In the genomic region with DNA sequence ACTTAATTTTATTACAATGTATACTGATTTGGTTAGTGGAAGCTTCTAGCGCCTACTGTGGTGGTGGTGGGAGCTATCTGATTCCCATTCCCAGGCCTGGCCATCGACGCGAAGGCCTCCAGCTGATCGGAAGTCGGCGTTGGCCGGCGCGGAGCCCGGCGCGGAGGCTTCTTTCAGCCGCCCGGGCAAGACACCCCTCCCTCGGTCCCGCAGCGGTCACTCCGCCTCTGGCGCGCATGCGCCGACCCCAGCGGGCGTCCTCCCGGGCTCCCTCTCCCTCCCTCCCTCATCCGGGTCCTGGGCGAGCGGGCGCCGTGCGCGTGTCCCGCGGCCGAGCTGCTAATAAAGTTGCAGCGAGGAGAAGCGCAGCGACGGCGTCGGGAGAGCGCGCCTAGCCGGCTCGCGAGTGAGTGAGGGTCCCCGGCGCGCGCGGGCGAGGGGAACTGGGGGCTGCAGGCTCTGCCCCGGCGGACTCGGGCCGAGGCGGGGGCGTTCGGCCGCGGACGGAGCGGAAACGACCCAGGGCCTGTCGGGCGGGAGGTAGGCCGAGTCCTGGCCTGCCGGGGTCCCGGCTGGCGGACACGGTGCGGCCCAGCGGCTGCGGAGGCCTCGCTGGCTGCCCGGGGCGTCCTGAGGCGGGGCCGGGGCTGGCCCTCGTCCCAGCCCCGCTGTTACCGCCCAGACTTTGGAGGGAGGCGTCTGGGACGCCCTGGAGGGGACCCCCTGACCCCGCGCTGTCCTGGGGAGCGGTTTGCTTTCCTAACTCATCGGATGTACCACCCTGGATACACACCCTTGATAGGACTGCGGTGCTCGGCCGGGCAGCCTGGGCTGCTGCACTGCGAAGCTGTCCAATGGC, we compare ENCODE assay signal across 2 cellular contexts.
A peak's percentile ranks its signal among the peaks of the same experiment; 100 is the strongest.
TF ChIP-seq lines count a peak whose summit lies in the region.

A gene (plus strand): TSS at position 289 of the 859 bp plus-strand sequence. CDS start 20,916 bp downstream, outside the sequence.

TF ChIP-seq in IMR-90, 13 proteins besides CTCF, POLR2A, EP300 and RAD21 (continued from another document):
- TF ChIP-seq FOS (IDR thresholded peaks at IDR 0.05; ENCODE audit: low read depth, low read length) (no peak), RCOR1 (IDR thresholded peaks at IDR 0.05; ENCODE audit: insufficient replicate concordance, low read length) (no peak), CEBPB (IDR thresholded peaks at IDR 0.05; ENCODE audit: low read depth, low read length) (no peak), MXI1 (IDR thresholded peaks at IDR 0.05; ENCODE audit: borderline replicate concordance, low read depth, low read length) (peak; percentile 85), NFE2L2 (IDR thresholded peaks at IDR 0.05; ENCODE audit: low read depth, low read length) (no peak), SMC3 (IDR thresholded peaks at IDR 0.05; ENCODE audit: low read depth, low read length) (no peak), MAZ (IDR thresholded peaks at IDR 0.05; ENCODE audit: borderline replicate concordance, low read depth, low read length) (peak; percentile 99)

TF ChIP-seq in PFSK-1, 5 proteins besides CTCF, POLR2A, EP300 and RAD21 (continued from another document):
- TF ChIP-seq, protein P1, sequence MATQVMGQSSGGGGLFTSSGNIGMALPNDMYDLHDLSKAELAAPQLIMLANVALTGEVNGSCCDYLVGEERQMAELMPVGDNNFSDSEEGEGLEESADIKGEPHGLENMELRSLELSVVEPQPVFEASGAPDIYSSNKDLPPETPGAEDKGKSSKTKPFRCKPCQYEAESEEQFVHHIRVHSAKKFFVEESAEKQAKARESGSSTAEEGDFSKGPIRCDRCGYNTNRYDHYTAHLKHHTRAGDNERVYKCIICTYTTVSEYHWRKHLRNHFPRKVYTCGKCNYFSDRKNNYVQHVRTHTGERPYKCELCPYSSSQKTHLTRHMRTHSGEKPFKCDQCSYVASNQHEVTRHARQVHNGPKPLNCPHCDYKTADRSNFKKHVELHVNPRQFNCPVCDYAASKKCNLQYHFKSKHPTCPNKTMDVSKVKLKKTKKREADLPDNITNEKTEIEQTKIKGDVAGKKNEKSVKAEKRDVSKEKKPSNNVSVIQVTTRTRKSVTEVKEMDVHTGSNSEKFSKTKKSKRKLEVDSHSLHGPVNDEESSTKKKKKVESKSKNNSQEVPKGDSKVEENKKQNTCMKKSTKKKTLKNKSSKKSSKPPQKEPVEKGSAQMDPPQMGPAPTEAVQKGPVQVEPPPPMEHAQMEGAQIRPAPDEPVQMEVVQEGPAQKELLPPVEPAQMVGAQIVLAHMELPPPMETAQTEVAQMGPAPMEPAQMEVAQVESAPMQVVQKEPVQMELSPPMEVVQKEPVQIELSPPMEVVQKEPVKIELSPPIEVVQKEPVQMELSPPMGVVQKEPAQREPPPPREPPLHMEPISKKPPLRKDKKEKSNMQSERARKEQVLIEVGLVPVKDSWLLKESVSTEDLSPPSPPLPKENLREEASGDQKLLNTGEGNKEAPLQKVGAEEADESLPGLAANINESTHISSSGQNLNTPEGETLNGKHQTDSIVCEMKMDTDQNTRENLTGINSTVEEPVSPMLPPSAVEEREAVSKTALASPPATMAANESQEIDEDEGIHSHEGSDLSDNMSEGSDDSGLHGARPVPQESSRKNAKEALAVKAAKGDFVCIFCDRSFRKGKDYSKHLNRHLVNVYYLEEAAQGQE (IDR thresholded peaks at IDR 0.05; ENCODE audit: insufficient read depth in 1 of 2, low read depth in 2 of 2, low read length in 2 of 2), result 0 out of 4 replicates have a peak, but pooled peaks of 1 of the 2 experiments have one; percentile 28
- TF ChIP-seq SIN3A (IDR thresholded peaks at IDR 0.05; ENCODE audit: borderline replicate concordance, insufficient read depth, low read length) (0 out of 2 replicates have a peak, but pooled peaks have one; percentile 89), POLR2AphosphoS5 (IDR thresholded peaks at IDR 0.05; ENCODE audit: low read depth, low read length) (peak; percentile 81), TAF1 (IDR thresholded peaks at IDR 0.05; ENCODE audit: borderline replicate concordance, insufficient read depth, low read length) (peak; percentile 49; the same call in 1 of the 2 replicates)
